Comparison of ENCODE assay signal across 18 cellular contexts in genomic region chr16:88424536-88425230, GRCh38. TPM values are rescaled to one million over a fixed set of nuclear protein-coding genes. Genes with fewer than 3 reads are reported as not detected.
A peak's percentile ranks its signal among the peaks of the same experiment; 100 is the strongest.
DNase-seq lines count a peak whose midpoint lies in the region; ATAC-seq, FAIRE-seq and TF ChIP-seq lines count a peak whose summit lies in the region.
"Had no signal": no experiment of that assay in that cellular context is flagged by ENCODE, and none has a peak within 500 bp of the region (broad histone marks: within the 10 kb centered on the region; RNA-seq: fewer than 3 reads in every experiment).

No MANE protein-coding gene starts in this region.

- peak overlapping the region in 3 of 5 experiments; percentile 72 to 84 (median 81) for H3K27ac Mint-ChIP-seq in brain

- H2AFZ ChIP-seq in keratinocyte (ENCODE audit: control insufficient read depth, low read length), result no peak overlapping the region

- no peaks in the 10 kb centered on the region for H3K9me1 ChIP-seq in keratinocyte (ENCODE audit: control insufficient read depth, extremely low read depth, insufficient read depth, low read length)

- H3K4me1 Mint-ChIP-seq in brain, result peaks cover 15% of the 10 kb centered on the region

- intact Hi-C loops in Right ventricle myocardium superior (cut with DNase I), result no loop called here
- intact Hi-C loops in cardiac septum (cut with DNase I), result no loop called here
- intact Hi-C loops in testis (cut with DNase I; ENCODE audit: low total_unique reads), result no loop called here

- no peak for DNase-seq in Right ventricle myocardium superior
- no peak for DNase-seq in cardiac septum (ENCODE audit: low spot score)
- DNase-seq in keratinocyte (ENCODE audit: low read depth, low spot score), result no peak
- peak; percentile 44 for DNase-seq in testis
- DNase-seq in KBM-7, result no peak
- no peak for DNase-seq in SHP77 treated with DMSO at 0.1 percent for 48 hours (lab: John Stamatoyannopoulos, UW)
- no peak for DNase-seq in HEK293T (ENCODE audit: extremely low spot score)
- DNase-seq: activated naive CD4-positive, alpha-beta T cell treated with anti-CD3 and anti-CD28 coated beads, Interleukin-2, amount 50 U/mL, for 16 hours; activated T-cell treated with anti-CD3 and anti-CD28 coated beads for 4 hours; brain microvascular endothelial cell; GOT3; left cardiac atrium; NCI-H446; pancreas; spleen; stimulated activated naive CD4-positive, alpha-beta T cell had no signal

- H3K9me3 Mint-ChIP-seq in brain, result peaks cover 0 to 4% (median 0%) of the 10 kb centered on the region in 5 experiments

- peak; percentile 23 for FAIRE-seq in keratinocyte (lab: Jason Lieb, UNC)
- FAIRE-seq: HTR-8/SVneo, pancreas had no signal

- peaks cover 10% of the 10 kb centered on the region for H3K4me1 ChIP-seq in keratinocyte (ENCODE audit: control insufficient read depth, extremely low read depth, insufficient read depth, low read length)
- H3K4me1 ChIP-seq in testis, result peaks cover 5% of the 10 kb centered on the region
- H3K4me1 ChIP-seq: pancreas had no signal

- no peak for TF ChIP-seq POLR2A in testis (IDR thresholded peaks at IDR 0.05)

- POLR2A ChIA-PET in HEK293T (lab: Yijun Ruan, JAX), result no interaction called here

- ATAC-seq in Right ventricle myocardium superior (ENCODE audit: poor library complexity), result peak; percentile 27

- dilution Hi-C loops in keratinocyte (cut with MboI; ENCODE audit: extremely low pct_ligation_motif_present, low sequenced_read_pairs), result no loop called here

- peak overlapping the region; percentile 22 for H3K9ac ChIP-seq in keratinocyte (ENCODE audit: control insufficient read depth, extremely low read depth, insufficient read depth, low read length)

- CTCF ChIA-PET in HEK293T (lab: Yijun Ruan, JAX), result interaction anchor here (1.1 kb wide), 1 partner anchor 13 kb away, joined by 3 read pairs; no protein-coding TSS in a partner anchor

- 42 to 59% methylated on average over 16 to 25 of the region's 25 CpGs for WGBS in testis, 2 donors

- H3K27ac ChIP-seq in keratinocyte (ENCODE audit: control insufficient read depth, insufficient read depth, low read length) (no peak overlapping the region), testis (no peak overlapping the region)
- H3K27ac ChIP-seq: brain microvascular endothelial cell, pancreas, spleen had no signal

- peak overlapping the region; percentile 29 for H3K4me2 ChIP-seq in keratinocyte (ENCODE audit: control insufficient read depth, extremely low read depth, insufficient read depth, low read depth, low read length)

- H4K20me1 ChIP-seq in keratinocyte (ENCODE audit: control insufficient read depth, extremely low read depth, insufficient read depth, low read length), result no peaks in the 10 kb centered on the region

- H3K4me3 ChIP-seq in keratinocyte (ENCODE audit: control insufficient read depth in 2 of 3, extremely low read depth in 1 of 3, insufficient read depth in 2 of 3, low read depth in 1 of 3, low read length in 3 of 3), result no peak overlapping the region
- no peak overlapping the region for H3K4me3 ChIP-seq in testis
- H3K4me3 ChIP-seq: pancreas, spleen had no signal

- peak overlapping the region in 1 of 5 experiments; percentile 30 for H3K4me3 Mint-ChIP-seq in brain

- H3K27me3 Mint-ChIP-seq in brain, result no peaks in the 10 kb centered on the region

- no peaks in the 10 kb centered on the region for H3K36me3 ChIP-seq in keratinocyte (ENCODE audit: control insufficient read depth in 2 of 2, extremely low read depth in 1 of 2, insufficient read depth in 2 of 2, low read length in 2 of 2)
- no peaks in the 10 kb centered on the region for H3K36me3 ChIP-seq in testis (ENCODE audit: low read depth, missing control alignments)
- H3K36me3 ChIP-seq: brain microvascular endothelial cell, pancreas, spleen had no signal

- H3K27me3 ChIP-seq in keratinocyte (ENCODE audit: control insufficient read depth, extremely low read depth, insufficient read depth, low read length), result peaks cover 26% of the 10 kb centered on the region
- H3K27me3 ChIP-seq in testis, result no peaks in the 10 kb centered on the region
- H3K27me3 ChIP-seq: brain microvascular endothelial cell had no signal

- TF ChIP-seq CTCF in brain (conservative IDR thresholded peaks at IDR 0.05) (no peak), keratinocyte (optimal IDR thresholded peaks at IDR 0.05 in 1 of 3, IDR thresholded peaks at IDR 0.05 in 1 of 3, conservative IDR thresholded peaks at IDR 0.05 in 1 of 3; ENCODE audit: extremely low read depth in 1 of 3, insufficient read depth in 2 of 3, low read length in 3 of 3) (no peak), testis (IDR thresholded peaks at IDR 0.05) (no peak)

- in situ Hi-C loops in KBM-7 (cut with MboI; ENCODE audit: low pct_unique_long_range_greater_than_20kb, low sequenced_read_pairs), result no loop called here

- H3K79me2 ChIP-seq in keratinocyte (ENCODE audit: control insufficient read depth, insufficient read depth, low read length), result no peaks in the 10 kb centered on the region

- no peaks in the 10 kb centered on the region for H3K9me3 ChIP-seq in keratinocyte (ENCODE audit: control insufficient read depth, low read depth, low read length)
- H3K9me3 ChIP-seq in testis, result no peaks in the 10 kb centered on the region
- H3K9me3 ChIP-seq: pancreas, spleen had no signal

- no peaks in the 10 kb centered on the region for H3K36me3 Mint-ChIP-seq in brain

TF ChIP-seq in HEK293T, 16 proteins besides CTCF, POLR2A, EP300 and RAD21:
- no peak for TF ChIP-seq ARNT (IDR thresholded peaks at IDR 0.05)
- TF ChIP-seq LEF1 (IDR thresholded peaks at IDR 0.05; ENCODE audit: borderline replicate concordance), result no peak
- TF ChIP-seq TARDBP (IDR thresholded peaks at IDR 0.05), result no peak
- no peak for TF ChIP-seq FOXK2 (IDR thresholded peaks at IDR 0.05)
- TF ChIP-seq BHLHE40 (IDR thresholded peaks at IDR 0.05; ENCODE audit: borderline replicate concordance), result no peak
- TF ChIP-seq PKNOX1 (IDR thresholded peaks at IDR 0.05), result no peak
- TF ChIP-seq NFRKB (IDR thresholded peaks at IDR 0.05), result no peak
- no peak for TF ChIP-seq FOXM1 (IDR thresholded peaks at IDR 0.05; ENCODE audit: borderline replicate concordance)

RNA-seq across cellular contexts. Expression of gene ZFPM1, which starts 28.4 kb away (rescaled TPM):
- total RNA-seq in Right ventricle myocardium superior, result 3.6 TPM
- 9.6 TPM for total RNA-seq in cardiac septum
- 9.8 TPM for polyA plus RNA-seq in brain (ENCODE audit: insufficient read depth, low read depth, low replicate concordance)
- 0.42 to 0.56 TPM (median 0.54 TPM) in 3 replicates for polyA plus RNA-seq in keratinocyte
- 1.0 TPM for polyA plus RNA-seq in keratinocyte (2011; ENCODE audit: low read depth)
- polyA plus RNA-seq in keratinocyte (2011; cell fraction: cytosol; rRNA removed), result 0.24 and 1.0 TPM in 2 replicates
- polyA plus RNA-seq in keratinocyte (2011; cell fraction: nucleus; rRNA removed), result 1.2 and 2.0 TPM in 2 replicates
- 0.90 and 3.0 TPM in 2 replicates for polyA plus RNA-seq in keratinocyte (2012; ENCODE audit: low replicate concordance)
- 0.46 to 0.92 TPM (median 0.51 TPM) in 3 replicates for polyA minus RNA-seq in keratinocyte
- polyA minus RNA-seq in keratinocyte (2011; cell fraction: cytosol; rRNA and poly(A)+ RNA removed), result 6.7 TPM
- 1.7 and 2.3 TPM in 2 replicates for polyA minus RNA-seq in keratinocyte (2011; cell fraction: nucleus; rRNA and poly(A)+ RNA removed)
- total RNA-seq in testis, result 10 to 100 TPM; 23.9 to 25.1 TPM
- polyA plus RNA-seq in testis (ENCODE audit: insufficient read depth, low read depth, low replicate concordance), result 12.8 TPM

RNA-seq across cellular contexts. Expression of gene ZNF469, which starts 41.9 kb away (rescaled TPM):
- 0.94 TPM for total RNA-seq in Right ventricle myocardium superior
- 1.5 TPM for total RNA-seq in cardiac septum
- polyA plus RNA-seq in brain (ENCODE audit: insufficient read depth, low read depth, low replicate concordance), result 0.34 TPM
- polyA plus RNA-seq in keratinocyte, result 0.01 TPM in 2 of 3 replicates, not detected in the other
- polyA plus RNA-seq in keratinocyte (2011; ENCODE audit: low read depth), result not detected
- 0.01 TPM in 1 of 2 replicates, not detected in the other for polyA plus RNA-seq in keratinocyte (2011; cell fraction: cytosol; rRNA removed)
- 0.04 and 0.12 TPM in 2 replicates for polyA plus RNA-seq in keratinocyte (2011; cell fraction: nucleus; rRNA removed)
- polyA plus RNA-seq in keratinocyte (2012; ENCODE audit: low replicate concordance), result 0.02 TPM in 1 of 2 replicates, not detected in the other
- 0.03 to 0.10 TPM (median 0.03 TPM) in 3 replicates for polyA minus RNA-seq in keratinocyte
- not detected for polyA minus RNA-seq in keratinocyte (2011; cell fraction: cytosol; rRNA and poly(A)+ RNA removed)
- under 0.01 and 0.16 TPM in 2 replicates for polyA minus RNA-seq in keratinocyte (2011; cell fraction: nucleus; rRNA and poly(A)+ RNA removed)
- total RNA-seq in testis, result 1 to 10 TPM; 2.2 to 2.8 TPM
- 0.98 TPM for polyA plus RNA-seq in testis (ENCODE audit: insufficient read depth, low read depth, low replicate concordance)
